Comparison of ENCODE assay signal across 1 cellular context in genomic region chr14:86798330-86798729, GRCh38.
A peak's percentile ranks its signal among the peaks of the same experiment; 100 is the strongest.
TF ChIP-seq lines count a peak whose summit lies in the region.

No MANE protein-coding gene starts in this region.

TF ChIP-seq in HepG2, 621 proteins besides CTCF, POLR2A, EP300 and RAD21 (continued from another document):
- TF ChIP-seq, protein P1, sequence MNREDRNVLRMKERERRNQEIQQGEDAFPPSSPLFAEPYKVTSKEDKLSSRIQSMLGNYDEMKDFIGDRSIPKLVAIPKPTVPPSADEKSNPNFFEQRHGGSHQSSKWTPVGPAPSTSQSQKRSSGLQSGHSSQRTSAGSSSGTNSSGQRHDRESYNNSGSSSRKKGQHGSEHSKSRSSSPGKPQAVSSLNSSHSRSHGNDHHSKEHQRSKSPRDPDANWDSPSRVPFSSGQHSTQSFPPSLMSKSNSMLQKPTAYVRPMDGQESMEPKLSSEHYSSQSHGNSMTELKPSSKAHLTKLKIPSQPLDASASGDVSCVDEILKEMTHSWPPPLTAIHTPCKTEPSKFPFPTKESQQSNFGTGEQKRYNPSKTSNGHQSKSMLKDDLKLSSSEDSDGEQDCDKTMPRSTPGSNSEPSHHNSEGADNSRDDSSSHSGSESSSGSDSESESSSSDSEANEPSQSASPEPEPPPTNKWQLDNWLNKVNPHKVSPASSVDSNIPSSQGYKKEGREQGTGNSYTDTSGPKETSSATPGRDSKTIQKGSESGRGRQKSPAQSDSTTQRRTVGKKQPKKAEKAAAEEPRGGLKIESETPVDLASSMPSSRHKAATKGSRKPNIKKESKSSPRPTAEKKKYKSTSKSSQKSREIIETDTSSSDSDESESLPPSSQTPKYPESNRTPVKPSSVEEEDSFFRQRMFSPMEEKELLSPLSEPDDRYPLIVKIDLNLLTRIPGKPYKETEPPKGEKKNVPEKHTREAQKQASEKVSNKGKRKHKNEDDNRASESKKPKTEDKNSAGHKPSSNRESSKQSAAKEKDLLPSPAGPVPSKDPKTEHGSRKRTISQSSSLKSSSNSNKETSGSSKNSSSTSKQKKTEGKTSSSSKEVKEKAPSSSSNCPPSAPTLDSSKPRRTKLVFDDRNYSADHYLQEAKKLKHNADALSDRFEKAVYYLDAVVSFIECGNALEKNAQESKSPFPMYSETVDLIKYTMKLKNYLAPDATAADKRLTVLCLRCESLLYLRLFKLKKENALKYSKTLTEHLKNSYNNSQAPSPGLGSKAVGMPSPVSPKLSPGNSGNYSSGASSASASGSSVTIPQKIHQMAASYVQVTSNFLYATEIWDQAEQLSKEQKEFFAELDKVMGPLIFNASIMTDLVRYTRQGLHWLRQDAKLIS (CRISPR knock-in tag; IDR thresholded peaks at IDR 0.05): no peak
- TF ChIP-seq HNF4G (IDR thresholded peaks at IDR 0.05; ENCODE audit: borderline replicate concordance, low read depth, low read length) (0 out of 2 replicates have a peak, but pooled peaks have one; percentile 11), HNF4G (CRISPR knock-in tag; IDR thresholded peaks at IDR 0.05; ENCODE audit: borderline replicate concordance, low read depth) (no peak), HNF4A (CRISPR knock-in tag; IDR thresholded peaks at IDR 0.05) (peak; percentile 49)
